ENCODE assay signal across 24 cellular contexts in genomic region chr11:18624161-18624560, GRCh38. TPM values are rescaled to one million over a fixed set of nuclear protein-coding genes. Genes with fewer than 3 reads are reported as not detected.
"Had no signal": no experiment of that assay in that cellular context is flagged by ENCODE, and none has a peak within 500 bp of the region (broad histone marks: within the 10 kb centered on the region; RNA-seq: fewer than 3 reads in every experiment).

No MANE protein-coding gene starts in this region.

- H3K27ac ChIP-seq: SJSA1, SK-N-MC had no signal

- H3K4me3 ChIP-seq: SJSA1, SK-N-MC had no signal

- H3K4me1 ChIP-seq: SJSA1 had no signal

- H3K36me3 ChIP-seq: SJSA1 had no signal

- H3K27me3 ChIP-seq: SJSA1 had no signal

- H3K9me3 ChIP-seq: SJSA1 had no signal

- ATAC-seq: HepG2 had no signal

- DNase-seq: IMR-90, Kasumi-1, KG1, MM.1S, NCI-H1092 treated with DMSO at 0.1 percent for 48 hours, NCI-H1436, NCI-H187, NCI-H2029, NCI-H2081 treated with DMSO at 0.1 percent for 48 hours, NCI-H2171, NCI-H226, NCI-H510A, NCI-H524 treated with DMSO at 0.1 percent for 48 hours, NCI-H69, NCI-H774, Right ventricle myocardium superior, RPMI8226, SIG-M5 had no signal

- FAIRE-seq: HepG2, RCC 7860 had no signal

RNA-seq across cellular contexts. Expression of gene MISFA, which starts 24.6 kb away (rescaled TPM):
- total RNA-seq: HT1080, IMR-90, M059J had no signal
